ENCODE assay signal across 11 cellular contexts in genomic region chr10:119233821-119234220, GRCh38. TPM values are rescaled to one million over a fixed set of nuclear protein-coding genes. Genes with fewer than 3 reads are reported as not detected.
DNase-seq lines count a peak whose midpoint lies in the region; ATAC-seq, FAIRE-seq and TF ChIP-seq lines count a peak whose summit lies in the region.
"Had no signal": no experiment of that assay in that cellular context is flagged by ENCODE, and none has a peak within 500 bp of the region (broad histone marks: within the 10 kb centered on the region; RNA-seq: fewer than 3 reads in every experiment).

No MANE protein-coding gene starts in this region.

- H3K9me3 ChIP-seq in heart left ventricle (no peaks in the 10 kb centered on the region), body of pancreas (no peaks in the 10 kb centered on the region), transverse colon (no peaks in the 10 kb centered on the region), MM.1S (replicated peaks; ENCODE audit: insufficient read depth, low read length) (no peaks in the 10 kb centered on the region)
- H3K9me3 ChIP-seq: pancreas had no signal

- intact Hi-C loops in heart left ventricle (cut with DNase I) (no loop called here), cardiac septum (cut with DNase I) (no loop called here), body of pancreas (cut with DNase I) (no loop called here), transverse colon (cut with DNase I; ENCODE audit: low total_unique reads) (no loop called here)

- no peaks in the 10 kb centered on the region for H4K20me1 ChIP-seq in MM.1S (ENCODE audit: insufficient read depth, low read length)

- no peaks in the 10 kb centered on the region for H3K79me2 ChIP-seq in MM.1S (ENCODE audit: low read length)

- TF ChIP-seq POLR2A in heart left ventricle (IDR thresholded peaks at IDR 0.05), result no peak
- no peak for TF ChIP-seq POLR2A in body of pancreas (IDR thresholded peaks at IDR 0.05)
- no peak for TF ChIP-seq POLR2A in transverse colon (IDR thresholded peaks at IDR 0.05)
- TF ChIP-seq POLR2A in GM12891 (IDR thresholded peaks at IDR 0.05; ENCODE audit: low read depth, low read length), result no peak

- in situ Hi-C loops in transverse colon (cut with MboI; ENCODE audit: low pct_ligation_motif_present in 1 of 4, low pct_unique_long_range_greater_than_20kb in 1 of 4, low sequenced_read_pairs in 3 of 4), result no loop called here

- H3K4me3 ChIP-seq in heart left ventricle, result no peak overlapping the region
- no peak overlapping the region for H3K4me3 ChIP-seq in body of pancreas
- no peak overlapping the region for H3K4me3 ChIP-seq in transverse colon
- H3K4me3 ChIP-seq in MM.1S (ENCODE audit: low read length), result no peak overlapping the region
- H3K4me3 ChIP-seq: pancreas had no signal

- H3K4me1 ChIP-seq in heart left ventricle (peaks cover 4 to 80% (median 61%) of the 10 kb centered on the region in 12 donors), body of pancreas (peaks cover 9% of the 10 kb centered on the region), transverse colon (peaks cover 16 to 54% (median 19%) of the 10 kb centered on the region in 4 donors), MM.1S (ENCODE audit: low read length) (0 out of 2 replicates have a peak, but pooled peaks cover 4% of the 10 kb centered on the region)
- H3K4me1 ChIP-seq: pancreas had no signal

- no peaks in the 10 kb centered on the region for H3K9me2 ChIP-seq in MM.1S (replicated peaks; ENCODE audit: insufficient read depth, low read length)

- no peak for TF ChIP-seq EP300 in transverse colon (IDR thresholded peaks at IDR 0.05; ENCODE audit: low read depth)

- no peak overlapping the region for H3K4me2 ChIP-seq in MM.1S (ENCODE audit: low read depth, low read length)

- TF ChIP-seq CTCF in heart left ventricle (IDR thresholded peaks at IDR 0.05) (no peak), body of pancreas (IDR thresholded peaks at IDR 0.05) (no peak), transverse colon (IDR thresholded peaks at IDR 0.05) (no peak), MM.1S (IDR thresholded peaks at IDR 0.05; ENCODE audit: low read length) (no peak)

- no peak overlapping the region for H2AFZ ChIP-seq in MM.1S (ENCODE audit: low read length)

- H3K9ac ChIP-seq in MM.1S (ENCODE audit: low read length), result no peak overlapping the region

- no peaks in the 10 kb centered on the region for H3F3A ChIP-seq in MM.1S (ENCODE audit: insufficient read depth, low read length)

- DNase-seq in heart left ventricle (no peak), cardiac septum (ENCODE audit: low spot score) (no peak), body of pancreas (no peak), lung microvascular endothelial cell (ENCODE audit: low read depth in 2 of 2) (peak; percentile 95 to 96), transverse colon (no peak), GM12891 (ENCODE audit: insufficient read length, low spot score) (no peak), MM.1S (no peak)
- DNase-seq: activated CD8-positive, alpha-beta memory T cell treated with anti-CD3 and anti-CD28 coated beads for 24 hours; kidney glomerular epithelial cell; pancreas had no signal

- no peaks in the 10 kb centered on the region for H3K36me3 ChIP-seq in heart left ventricle
- H3K36me3 ChIP-seq in body of pancreas (replicated peaks in 1 of 2; ENCODE audit: insufficient read depth in 1 of 2, low read depth in 2 of 2), result no peaks in the 10 kb centered on the region
- no peaks in the 10 kb centered on the region for H3K36me3 ChIP-seq in transverse colon
- H3K36me3 ChIP-seq in MM.1S (replicated peaks; ENCODE audit: insufficient read depth, low read length), result no peaks in the 10 kb centered on the region
- H3K36me3 ChIP-seq: pancreas had no signal

- no peak for FAIRE-seq in GM12891 (lab: Jason Lieb, UNC)
- FAIRE-seq: pancreas had no signal

- ATAC-seq in heart left ventricle (peak in 2 of 4 donors; percentile 26 to 45), body of pancreas (peak; percentile 56), HG03354 (IDR thresholded peaks at IDR 0.05; ENCODE audit: poor library complexity, severe bottlenecking, unreplicated experiment) (no peak)

- H3K27me3 ChIP-seq in heart left ventricle (no peaks in the 10 kb centered on the region), body of pancreas (no peaks in the 10 kb centered on the region), transverse colon (no peaks in the 10 kb centered on the region), MM.1S (replicated peaks; ENCODE audit: insufficient read depth, low read length) (no peaks in the 10 kb centered on the region)
- H3K27me3 ChIP-seq: pancreas had no signal

- H3K27ac ChIP-seq in heart left ventricle (peak overlapping the region in 11 of 12 donors; percentile 11 to 63 (median 47)), body of pancreas (no peak overlapping the region), transverse colon (peak overlapping the region; percentile 34 to 64 (median 44)), MM.1S (ENCODE audit: low read length) (no peak overlapping the region)
- H3K27ac ChIP-seq: pancreas had no signal

- WGBS in heart left ventricle, 4 donors, result 27 to 45% (median 36%) methylated on average over 3 of the region's 3 CpGs
- WGBS in body of pancreas, 2 donors, result 24 to 32% methylated on average over 3 of the region's 3 CpGs
- 53 to 80% methylated on average over 1 to 3 of the region's 3 CpGs for WGBS in transverse colon (ENCODE audit: low coverage in 1 of 2), 2 donors

TF ChIP-seq in GM12891, 5 proteins besides CTCF, POLR2A, EP300 and RAD21:
- TF ChIP-seq PAX5 (IDR thresholded peaks at IDR 0.05; ENCODE audit: insufficient read depth, low read length, severe bottlenecking) (no peak), POU2F2 (IDR thresholded peaks at IDR 0.05; ENCODE audit: low read depth, low read length) (no peak), POLR2AphosphoS5 (IDR thresholded peaks at IDR 0.05; ENCODE audit: low read depth, low read length) (no peak), SPI1 (IDR thresholded peaks at IDR 0.05; ENCODE audit: low read depth, low read length) (no peak), TAF1 (IDR thresholded peaks at IDR 0.05; ENCODE audit: low read depth, low read length) (no peak)

RNA-seq across cellular contexts. Expression of gene GRK5, which starts 26.4 kb away (rescaled TPM):
- 10 to 100 TPM; 17.0 to 58.0 (median 32.2) TPM for total RNA-seq in heart left ventricle
- 10 to 100 TPM; 13.1 to 27.6 TPM for polyA plus RNA-seq in heart left ventricle
- 17.6 TPM for total RNA-seq in cardiac septum
- 1 to 10 TPM; 3.4 to 4.9 TPM for total RNA-seq in body of pancreas
- total RNA-seq in lung microvascular endothelial cell, result 27.2 and 33.7 TPM in 2 replicates
- 100 to 1,000 TPM in 1 of 4 donors, 10 to 100 TPM in 1, 1 to 10 TPM in 2; 6.0 to 111 (median 9.5) TPM for total RNA-seq in transverse colon
- 13.9 TPM for polyA plus RNA-seq in GM12891 (2012; ENCODE audit: low read depth, missing spikeins)

RNA-seq across cellular contexts. Expression of gene PRDX3, which starts 55.2 kb away (rescaled TPM):
- total RNA-seq in heart left ventricle (100 to 1,000 TPM; 199 to 385 (median 267) TPM), cardiac septum (220 TPM), body of pancreas (10 to 100 TPM; 46.1 to 61.7 TPM), lung microvascular endothelial cell (162 and 171 TPM in 2 replicates), transverse colon (100 to 1,000 TPM in 2 of 4 donors, 10 to 100 TPM in 2; 24.7 to 141 (median 78.9) TPM)
- polyA plus RNA-seq in heart left ventricle, result 100 to 1,000 TPM; 130 to 257 TPM
- polyA plus RNA-seq in GM12891 (2012; ENCODE audit: low read depth, missing spikeins), result 134 TPM

Comparison
In these comparisons a context has a peak if more than half of its experiments do, and no peak if none do; other contexts are left out.
1. DNase-seq: peak in lung microvascular endothelial cell (2 of 2); none in heart left ventricle (0 of 5), cardiac septum (single experiment), body of pancreas (0 of 4), transverse colon (single experiment), GM12891 (single experiment) and MM.1S (single experiment).
2. H3K27ac ChIP-seq: peak in heart left ventricle (11 of 12) and transverse colon (4 of 4); none in body of pancreas (0 of 4) and MM.1S (single experiment).